In the genomic region with DNA sequence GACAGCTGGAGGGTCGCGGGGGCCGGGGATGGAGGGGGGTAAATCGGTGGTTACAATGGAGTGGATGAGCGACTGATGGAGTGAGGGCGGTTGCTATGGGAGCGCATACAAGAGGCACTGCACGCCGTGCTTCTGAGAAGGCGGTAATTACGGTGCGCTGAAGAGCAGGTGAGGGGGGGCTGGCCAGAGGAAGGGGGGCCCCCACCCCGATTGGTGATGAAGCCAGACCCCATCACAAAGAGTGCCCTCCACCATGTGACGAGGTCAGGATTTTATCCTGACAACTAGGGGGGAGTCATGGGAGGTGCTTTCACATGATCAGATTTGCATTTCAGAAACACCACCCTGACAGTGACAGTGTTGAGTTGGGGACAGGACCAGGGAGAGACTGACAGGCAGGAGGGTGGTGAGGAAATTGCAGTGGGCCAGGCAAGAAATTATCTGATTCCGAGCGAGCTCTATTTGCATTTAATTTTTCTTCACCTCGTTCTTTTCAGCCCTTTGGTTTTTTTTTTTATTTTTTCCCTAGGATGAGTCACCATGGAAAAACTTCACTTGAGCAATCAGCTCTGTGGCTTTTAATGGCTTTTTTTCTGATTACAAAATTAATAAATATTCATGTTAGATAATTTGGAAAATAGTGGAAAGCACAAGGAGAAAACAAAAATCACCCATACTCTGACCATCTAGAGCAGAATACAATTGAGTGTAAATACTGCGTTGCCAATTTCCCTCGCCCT, we compare ENCODE assay signal across 10 cellular contexts. TPM values are rescaled to one million over a fixed set of nuclear protein-coding genes. Genes with fewer than 3 reads are reported as not detected.
DNase-seq lines count a peak whose midpoint lies in the region; ATAC-seq, FAIRE-seq and TF ChIP-seq lines count a peak whose summit lies in the region.
"Had no signal": no experiment of that assay in that cellular context is flagged by ENCODE, and none has a peak within 500 bp of the region (broad histone marks: within the 10 kb centered on the region; RNA-seq: fewer than 3 reads in every experiment).

No MANE protein-coding gene starts in this region.

- H3K27ac Mint-ChIP-seq in endodermal cell (no peak overlapping the region), T-cell (no peak overlapping the region)

- H3K36me3 ChIP-seq in endodermal cell (ENCODE audit: control insufficient read depth, insufficient read depth, low read length) (no peaks in the 10 kb centered on the region), pancreas (no peaks in the 10 kb centered on the region)

- H3K9me3 ChIP-seq in endodermal cell (ENCODE audit: control insufficient read depth, low read length) (no peaks in the 10 kb centered on the region), pancreas (no peaks in the 10 kb centered on the region)

- H3K36me3 Mint-ChIP-seq in endodermal cell (ENCODE audit: low read depth) (no peaks in the 10 kb centered on the region), T-cell (no peaks in the 10 kb centered on the region)

- peak overlapping the region; percentile 97 for H3K27ac ChIP-seq in endodermal cell (ENCODE audit: low read depth, low read length)
- peak overlapping the region in 1 of 4 donors; percentile 50 for H3K27ac ChIP-seq in pancreas

- ATAC-seq in pancreas: peak in 3 of 4 donors; percentile 8 to 62 (median 58)
- ATAC-seq in left lobe of liver: no peak
- no peak for ATAC-seq in T-cell (replicated peaks in 1 of 4)
- ATAC-seq in GM21381 (IDR thresholded peaks at IDR 0.05; ENCODE audit: unreplicated experiment): no peak
- no peak for ATAC-seq in HG03139 (IDR thresholded peaks at IDR 0.05; ENCODE audit: unreplicated experiment)

- 64 to 80% methylated on average over 15 to 19 of the region's 19 CpGs for WGBS in endodermal cell (ENCODE audit: insufficient coverage in 1 of 2, insufficient read length in 1 of 2), 2 experiments
- 73 to 76% methylated on average over 19 of the region's 19 CpGs for WGBS in pancreas, 2 donors

- no peaks in the 10 kb centered on the region for H3K9me3 Mint-ChIP-seq in endodermal cell
- no peaks in the 10 kb centered on the region for H3K9me3 Mint-ChIP-seq in T-cell

- H3K9ac ChIP-seq in endodermal cell (ENCODE audit: extremely low read depth, low read length, poor library complexity, severe bottlenecking): no peak overlapping the region

- no peak for FAIRE-seq in pancreas (lab: Jason Lieb, UNC)

- POLR2A ChIA-PET in T-cell (lab: Charles Lee): no interaction called here

- peaks cover 33% of the 10 kb centered on the region for H3K4me1 Mint-ChIP-seq in endodermal cell
- H3K4me1 Mint-ChIP-seq in T-cell: peaks cover 5 to 11% (median 8%) of the 10 kb centered on the region in 3 donors

- DNase-seq in DMS153 (lab: John Stamatoyannopoulos, UW): peak; percentile 75
- DNase-seq in NCI-H2227 treated with DMSO at 0.1 percent for 48 hours (lab: John Stamatoyannopoulos, UW): peak; percentile 99
- DNase-seq in endodermal cell: no peak
- DNase-seq in pancreas: no peak
- no peak for DNase-seq in left lobe of liver (ENCODE audit: low spot score)
- no peak for DNase-seq in T-cell
- DNase-seq: activated CD4-positive, alpha-beta T cell treated with anti-CD3 and anti-CD28 coated beads, Interleukin-2, amount 50 U/mL, for 48 hours had no signal

- H3K27me3 Mint-ChIP-seq in endodermal cell (ENCODE audit: insufficient read depth): peaks cover 11% of the 10 kb centered on the region
- H3K27me3 Mint-ChIP-seq in T-cell: peaks cover 0 to 10% of the 10 kb centered on the region in 2 donors

- H3K4me1 ChIP-seq in endodermal cell (ENCODE audit: control insufficient read depth, insufficient read depth, low read length) (peaks cover 5% of the 10 kb centered on the region), pancreas (peaks cover 0 to 12% (median 0%) of the 10 kb centered on the region in 3 donors)

- no peak overlapping the region for H3K4me3 ChIP-seq in endodermal cell (ENCODE audit: low read length)
- H3K4me3 ChIP-seq in pancreas: no peak overlapping the region

- H3K4me3 Mint-ChIP-seq in endodermal cell (no peak overlapping the region), T-cell (no peak overlapping the region)

- intact Hi-C loops in pancreas (cut with DNase I): no loop called here

- CTCF ChIA-PET in T-cell (lab: Charles Lee): interaction anchor here in 1 of 2 donors (0.7 kb wide), 1 partner anchor 1759 kb away, joined by 4 read pairs; no protein-coding TSS in a partner anchor

- H3K27me3 ChIP-seq in endodermal cell (ENCODE audit: control insufficient read depth, insufficient read depth, low read length, poor library complexity, severe bottlenecking) (peaks cover 6% of the 10 kb centered on the region), pancreas (no peaks in the 10 kb centered on the region)

- no peak for TF ChIP-seq CTCF in endodermal cell (conservative IDR thresholded peaks at IDR 0.05)
- no peak for TF ChIP-seq CTCF in pancreas (IDR thresholded peaks at IDR 0.05)

RNA-seq across cellular contexts. Expression of a gene that starts 7.9 kb away (rescaled TPM):
- total RNA-seq in endodermal cell: not detected
- not detected for polyA plus RNA-seq in endodermal cell (2013, experiment 1 of 2)
- not detected for polyA plus RNA-seq in endodermal cell (2013, experiment 2 of 2)
- under 1 TPM in 2 of 6 donors, not detected in 4; 0.22 to 0.35 TPM for total RNA-seq in pancreas
- under 1 TPM; 0.09 to 0.19 TPM for polyA plus RNA-seq in pancreas
- not detected for total RNA-seq in left lobe of liver
- total RNA-seq in T-cell: 1 to 10 TPM in 4 of 5 donors, not detected in 1; 1.2 to 9.4 (median 4.5) TPM
- total RNA-seq: kidney epithelial cell had no signal

RNA-seq across cellular contexts. Expression of a gene that starts 27.8 kb away (rescaled TPM):
- total RNA-seq in endodermal cell (not detected), pancreas (over 10,000 TPM; 17,933 to 50,686 (median 40,969) TPM), left lobe of liver (16.8 TPM), T-cell (10 to 100 TPM in 3 of 5 donors, not detected in 2; 15.8 to 22.5 (median 16.0) TPM)
- 0.32 TPM for polyA plus RNA-seq in endodermal cell (2013, experiment 1 of 2)
- polyA plus RNA-seq in endodermal cell (2013, experiment 2 of 2): 0.33 TPM
- over 10,000 TPM; 12,124 to 14,783 TPM for polyA plus RNA-seq in pancreas
- total RNA-seq: kidney epithelial cell had no signal

RNA-seq across cellular contexts. Expression of a gene that starts 59.5 kb away (rescaled TPM):
- total RNA-seq in endodermal cell (not detected), pancreas (10 to 100 TPM in 1 of 6 donors, 1 to 10 TPM in 5; 4.5 to 12.4 (median 5.9) TPM), left lobe of liver (not detected), T-cell (under 1 TPM in 1 of 5 donors, not detected in 4; 0.23 TPM)
- polyA plus RNA-seq in endodermal cell (2013, experiment 1 of 2): 0.78 TPM
- 0.37 TPM for polyA plus RNA-seq in endodermal cell (2013, experiment 2 of 2)
- polyA plus RNA-seq in pancreas: 1 to 10 TPM; 6.9 to 8.4 TPM

Comparison
In these comparisons a context has a peak if more than half of its experiments do, and no peak if none do; other contexts are left out.
1. DNase-seq: peak in DMS153 (single experiment) and NCI-H2227 treated with DMSO at 0.1 percent for 48 hours (single experiment); none in endodermal cell (single experiment), pancreas (0 of 6), left lobe of liver (single experiment) and T-cell (0 of 34).
2. ATAC-seq: peak in pancreas (3 of 4); none in left lobe of liver (single experiment), T-cell (0 of 4), GM21381 (single experiment) and HG03139 (single experiment).
3. RNA of a gene that starts 27.8 kb away (total RNA-seq): 17,933 to 50,686 TPM in pancreas; 16.8 TPM in left lobe of liver (single experiment), 15.8 to 22.5 TPM in T-cell and not detected in endodermal cell; every median in the first group is over 100 times any median in the second.